Comparison of ENCODE assay signal across 1 cellular context in the genomic region with DNA sequence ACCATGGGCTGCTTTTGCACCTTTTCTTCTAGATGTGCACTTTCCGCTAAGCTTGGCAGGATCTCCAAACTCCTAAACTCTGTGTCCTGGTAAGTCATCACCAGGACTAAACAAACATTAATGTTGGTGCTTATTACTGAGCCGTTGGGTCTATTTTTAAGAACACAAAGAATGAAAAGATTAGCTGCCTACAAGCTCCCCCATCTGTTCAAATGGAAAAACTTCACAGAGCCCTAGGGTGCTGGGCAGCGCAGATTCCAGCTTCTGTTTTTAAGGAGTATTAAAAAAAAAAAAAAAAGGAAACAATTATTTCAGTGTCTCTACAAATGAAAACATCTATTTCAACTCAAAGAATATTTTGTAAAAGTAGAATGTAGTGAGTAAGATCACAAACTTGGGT.
TF ChIP-seq lines count a peak whose summit lies in the region.

No MANE protein-coding gene starts in this region.

TF ChIP-seq in WTC11, 78 proteins besides CTCF, POLR2A, EP300 and RAD21 (continued from another document):
- TF ChIP-seq, protein P1, sequence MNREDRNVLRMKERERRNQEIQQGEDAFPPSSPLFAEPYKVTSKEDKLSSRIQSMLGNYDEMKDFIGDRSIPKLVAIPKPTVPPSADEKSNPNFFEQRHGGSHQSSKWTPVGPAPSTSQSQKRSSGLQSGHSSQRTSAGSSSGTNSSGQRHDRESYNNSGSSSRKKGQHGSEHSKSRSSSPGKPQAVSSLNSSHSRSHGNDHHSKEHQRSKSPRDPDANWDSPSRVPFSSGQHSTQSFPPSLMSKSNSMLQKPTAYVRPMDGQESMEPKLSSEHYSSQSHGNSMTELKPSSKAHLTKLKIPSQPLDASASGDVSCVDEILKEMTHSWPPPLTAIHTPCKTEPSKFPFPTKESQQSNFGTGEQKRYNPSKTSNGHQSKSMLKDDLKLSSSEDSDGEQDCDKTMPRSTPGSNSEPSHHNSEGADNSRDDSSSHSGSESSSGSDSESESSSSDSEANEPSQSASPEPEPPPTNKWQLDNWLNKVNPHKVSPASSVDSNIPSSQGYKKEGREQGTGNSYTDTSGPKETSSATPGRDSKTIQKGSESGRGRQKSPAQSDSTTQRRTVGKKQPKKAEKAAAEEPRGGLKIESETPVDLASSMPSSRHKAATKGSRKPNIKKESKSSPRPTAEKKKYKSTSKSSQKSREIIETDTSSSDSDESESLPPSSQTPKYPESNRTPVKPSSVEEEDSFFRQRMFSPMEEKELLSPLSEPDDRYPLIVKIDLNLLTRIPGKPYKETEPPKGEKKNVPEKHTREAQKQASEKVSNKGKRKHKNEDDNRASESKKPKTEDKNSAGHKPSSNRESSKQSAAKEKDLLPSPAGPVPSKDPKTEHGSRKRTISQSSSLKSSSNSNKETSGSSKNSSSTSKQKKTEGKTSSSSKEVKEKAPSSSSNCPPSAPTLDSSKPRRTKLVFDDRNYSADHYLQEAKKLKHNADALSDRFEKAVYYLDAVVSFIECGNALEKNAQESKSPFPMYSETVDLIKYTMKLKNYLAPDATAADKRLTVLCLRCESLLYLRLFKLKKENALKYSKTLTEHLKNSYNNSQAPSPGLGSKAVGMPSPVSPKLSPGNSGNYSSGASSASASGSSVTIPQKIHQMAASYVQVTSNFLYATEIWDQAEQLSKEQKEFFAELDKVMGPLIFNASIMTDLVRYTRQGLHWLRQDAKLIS (CRISPR knock-in tag; IDR thresholded peaks at IDR 0.05; ENCODE audit: borderline replicate concordance): no peak
- TF ChIP-seq, protein P2, sequence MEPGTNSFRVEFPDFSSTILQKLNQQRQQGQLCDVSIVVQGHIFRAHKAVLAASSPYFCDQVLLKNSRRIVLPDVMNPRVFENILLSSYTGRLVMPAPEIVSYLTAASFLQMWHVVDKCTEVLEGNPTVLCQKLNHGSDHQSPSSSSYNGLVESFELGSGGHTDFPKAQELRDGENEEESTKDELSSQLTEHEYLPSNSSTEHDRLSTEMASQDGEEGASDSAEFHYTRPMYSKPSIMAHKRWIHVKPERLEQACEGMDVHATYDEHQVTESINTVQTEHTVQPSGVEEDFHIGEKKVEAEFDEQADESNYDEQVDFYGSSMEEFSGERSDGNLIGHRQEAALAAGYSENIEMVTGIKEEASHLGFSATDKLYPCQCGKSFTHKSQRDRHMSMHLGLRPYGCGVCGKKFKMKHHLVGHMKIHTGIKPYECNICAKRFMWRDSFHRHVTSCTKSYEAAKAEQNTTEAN (CRISPR knock-in tag; IDR thresholded peaks at IDR 0.05): no peak
- TF ChIP-seq NR3C1 (CRISPR knock-in tag; conservative IDR thresholded peaks at IDR 0.05; ENCODE audit: low read depth) (no peak), IRF2 (CRISPR knock-in tag; IDR thresholded peaks at IDR 0.05; ENCODE audit: borderline replicate concordance, low read depth) (no peak), TCF7 (CRISPR knock-in tag; IDR thresholded peaks at IDR 0.05; ENCODE audit: low read depth) (no peak), ZBTB21 (CRISPR knock-in tag; IDR thresholded peaks at IDR 0.05; ENCODE audit: borderline replicate concordance) (no peak)
- TF ChIP-seq, protein P3, sequence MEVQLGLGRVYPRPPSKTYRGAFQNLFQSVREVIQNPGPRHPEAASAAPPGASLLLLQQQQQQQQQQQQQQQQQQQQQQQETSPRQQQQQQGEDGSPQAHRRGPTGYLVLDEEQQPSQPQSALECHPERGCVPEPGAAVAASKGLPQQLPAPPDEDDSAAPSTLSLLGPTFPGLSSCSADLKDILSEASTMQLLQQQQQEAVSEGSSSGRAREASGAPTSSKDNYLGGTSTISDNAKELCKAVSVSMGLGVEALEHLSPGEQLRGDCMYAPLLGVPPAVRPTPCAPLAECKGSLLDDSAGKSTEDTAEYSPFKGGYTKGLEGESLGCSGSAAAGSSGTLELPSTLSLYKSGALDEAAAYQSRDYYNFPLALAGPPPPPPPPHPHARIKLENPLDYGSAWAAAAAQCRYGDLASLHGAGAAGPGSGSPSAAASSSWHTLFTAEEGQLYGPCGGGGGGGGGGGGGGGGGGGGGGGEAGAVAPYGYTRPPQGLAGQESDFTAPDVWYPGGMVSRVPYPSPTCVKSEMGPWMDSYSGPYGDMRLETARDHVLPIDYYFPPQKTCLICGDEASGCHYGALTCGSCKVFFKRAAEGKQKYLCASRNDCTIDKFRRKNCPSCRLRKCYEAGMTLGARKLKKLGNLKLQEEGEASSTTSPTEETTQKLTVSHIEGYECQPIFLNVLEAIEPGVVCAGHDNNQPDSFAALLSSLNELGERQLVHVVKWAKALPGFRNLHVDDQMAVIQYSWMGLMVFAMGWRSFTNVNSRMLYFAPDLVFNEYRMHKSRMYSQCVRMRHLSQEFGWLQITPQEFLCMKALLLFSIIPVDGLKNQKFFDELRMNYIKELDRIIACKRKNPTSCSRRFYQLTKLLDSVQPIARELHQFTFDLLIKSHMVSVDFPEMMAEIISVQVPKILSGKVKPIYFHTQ (CRISPR knock-in tag; IDR thresholded peaks at IDR 0.05): no peak
- TF ChIP-seq, protein P4, sequence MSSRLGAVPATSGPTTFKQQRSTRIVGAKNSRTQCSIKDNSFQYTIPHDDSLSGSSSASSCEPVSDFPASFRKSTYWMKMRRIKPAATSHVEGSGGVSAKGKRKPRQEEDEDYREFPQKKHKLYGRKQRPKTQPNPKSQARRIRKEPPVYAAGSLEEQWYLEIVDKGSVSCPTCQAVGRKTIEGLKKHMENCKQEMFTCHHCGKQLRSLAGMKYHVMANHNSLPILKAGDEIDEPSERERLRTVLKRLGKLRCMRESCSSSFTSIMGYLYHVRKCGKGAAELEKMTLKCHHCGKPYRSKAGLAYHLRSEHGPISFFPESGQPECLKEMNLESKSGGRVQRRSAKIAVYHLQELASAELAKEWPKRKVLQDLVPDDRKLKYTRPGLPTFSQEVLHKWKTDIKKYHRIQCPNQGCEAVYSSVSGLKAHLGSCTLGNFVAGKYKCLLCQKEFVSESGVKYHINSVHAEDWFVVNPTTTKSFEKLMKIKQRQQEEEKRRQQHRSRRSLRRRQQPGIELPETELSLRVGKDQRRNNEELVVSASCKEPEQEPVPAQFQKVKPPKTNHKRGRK (CRISPR knock-in tag; IDR thresholded peaks at IDR 0.05; ENCODE audit: borderline replicate concordance): no peak
- TF ChIP-seq, protein P5, sequence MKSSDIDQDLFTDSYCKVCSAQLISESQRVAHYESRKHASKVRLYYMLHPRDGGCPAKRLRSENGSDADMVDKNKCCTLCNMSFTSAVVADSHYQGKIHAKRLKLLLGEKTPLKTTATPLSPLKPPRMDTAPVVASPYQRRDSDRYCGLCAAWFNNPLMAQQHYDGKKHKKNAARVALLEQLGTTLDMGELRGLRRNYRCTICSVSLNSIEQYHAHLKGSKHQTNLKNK (CRISPR knock-in tag; IDR thresholded peaks at IDR 0.05): no peak
